Comparison of ENCODE assay signal across 17 cellular contexts in the genomic region with DNA sequence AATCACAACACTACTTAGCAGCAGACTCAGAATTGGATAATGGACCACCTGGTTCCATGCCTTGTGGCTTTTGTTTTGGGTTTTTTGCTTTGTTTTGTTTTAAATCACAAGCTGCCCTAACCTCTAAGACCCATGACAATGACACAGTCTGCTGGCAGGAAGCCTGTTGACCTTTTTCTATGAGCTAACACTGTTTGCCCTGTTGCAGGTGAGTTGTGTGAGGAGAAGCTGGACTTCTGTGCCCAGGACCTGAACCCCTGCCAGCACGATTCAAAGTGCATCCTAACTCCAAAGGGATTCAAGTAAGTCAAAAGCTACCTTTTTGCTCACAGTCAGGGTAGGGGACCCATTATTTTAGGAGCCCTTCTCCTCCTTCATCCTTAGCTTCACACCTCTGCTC.
DNase-seq lines count a peak whose midpoint lies in the region; ATAC-seq and TF ChIP-seq lines count a peak whose summit lies in the region.
"Had no signal": no experiment of that assay in that cellular context is flagged by ENCODE, and none has a peak within 500 bp of the region (broad histone marks: within the 10 kb centered on the region; RNA-seq: fewer than 3 reads in every experiment).

No MANE protein-coding gene starts in this region.

- no peaks in the 10 kb centered on the region for H3K79me2 ChIP-seq in GM23338 (replicated peaks; ENCODE audit: insufficient read depth)

- H3K4me3 ChIP-seq in GM23338 (no peak overlapping the region), HUES48 (ENCODE audit: low read depth, low read length) (no peak overlapping the region), NT2/D1 (ENCODE audit: insufficient read length, low read depth) (no peak overlapping the region), aorta (ENCODE audit: low read length in 2 of 2) (no peak overlapping the region)
- H3K4me3 ChIP-seq: PC-9, SJSA1 had no signal

- H3K9ac ChIP-seq in HUES48 (ENCODE audit: low read depth, low read length) (no peak overlapping the region), NT2/D1 (ENCODE audit: insufficient read length, low read depth) (no peak overlapping the region)

- no peaks in the 10 kb centered on the region for H3K36me3 ChIP-seq in GM23338 (ENCODE audit: insufficient read depth)
- no peaks in the 10 kb centered on the region for H3K36me3 ChIP-seq in HUES48 (ENCODE audit: control insufficient read depth, insufficient read depth, low read length)
- no peaks in the 10 kb centered on the region for H3K36me3 ChIP-seq in NT2/D1 (ENCODE audit: insufficient read depth, insufficient read length, low read length)
- H3K36me3 ChIP-seq in aorta (ENCODE audit: control insufficient read depth in 1 of 2, insufficient read depth in 2 of 2, low read length in 1 of 2) = peaks cover 0 to 3% of the 10 kb centered on the region in 2 donors
- H3K36me3 ChIP-seq: SJSA1 had no signal

- DNase-seq in GM23338 (ENCODE audit: low spot score) (peak; percentile 41), NT2/D1 (ENCODE audit: low read depth, low spot score) (peak; percentile 16), iPS-NIHi7 (ENCODE audit: extremely low spot score) (peak; percentile 11), aorta (no peak), UCSD-AML1 (lab: John Stamatoyannopoulos, UW; ENCODE audit: unreplicated experiment) (no peak), EL (no peak)
- DNase-seq: CD4-positive, CD25-positive, alpha-beta regulatory T cell; KG1; NCI-H1048; NCI-H1694 treated with DMSO at 0.1 percent for 48 hours; NCI-H2107; NCI-H2227 treated with DMSO at 0.1 percent for 48 hours; NCI-H524 treated with DMSO at 0.1 percent for 48 hours; PC-9 had no signal

- no peak overlapping the region for H2AFZ ChIP-seq in GM23338
- H2AFZ ChIP-seq: PC-9 had no signal

- H3K27me3 Mint-ChIP-seq in GM23338 (ENCODE audit: insufficient read depth, low read depth, poor library complexity) = no peaks in the 10 kb centered on the region
- H3K27me3 Mint-ChIP-seq: CD4-positive, CD25-positive, alpha-beta regulatory T cell had no signal

- peak; percentile 92 for ATAC-seq in GM23338
- ATAC-seq in aorta (ENCODE audit: low FRiP score) = no peak

- H3K4me1 ChIP-seq in GM23338 (ENCODE audit: insufficient read depth) (peaks cover 5% of the 10 kb centered on the region), HUES48 (ENCODE audit: control insufficient read depth, insufficient read depth, low read length) (peaks cover 14% of the 10 kb centered on the region), NT2/D1 (ENCODE audit: insufficient read depth, insufficient read length) (no peaks in the 10 kb centered on the region), aorta (ENCODE audit: control insufficient read depth in 1 of 2, insufficient read depth in 2 of 2, low read length in 2 of 2) (peaks cover 0 to 2% of the 10 kb centered on the region in 2 donors)
- H3K4me1 ChIP-seq: SJSA1 had no signal

- no peaks in the 10 kb centered on the region for H3F3A ChIP-seq in GM23338 (replicated peaks; ENCODE audit: low read depth)

- H3K9me2 ChIP-seq in GM23338 (ENCODE audit: insufficient read depth) = no peaks in the 10 kb centered on the region; the same call in 1 of the 2 replicates

- no peaks in the 10 kb centered on the region for H3K36me3 Mint-ChIP-seq in GM23338 (ENCODE audit: low read depth)
- H3K36me3 Mint-ChIP-seq: CD4-positive, CD25-positive, alpha-beta regulatory T cell had no signal

- no peak overlapping the region for H3K4me2 ChIP-seq in GM23338
- H3K4me2 ChIP-seq: PC-9 had no signal

- TF ChIP-seq CTCF in GM23338 (conservative IDR thresholded peaks at IDR 0.05; ENCODE audit: low read depth in 2 of 2) = no peak

- H3K27ac Mint-ChIP-seq in GM23338 = no peak overlapping the region
- H3K27ac Mint-ChIP-seq: CD4-positive, CD25-positive, alpha-beta regulatory T cell had no signal

- H3K9me3 ChIP-seq in HUES48 (ENCODE audit: control insufficient read depth, insufficient read depth, low read length) (no peaks in the 10 kb centered on the region), NT2/D1 (ENCODE audit: insufficient read depth, low read length) (no peaks in the 10 kb centered on the region), aorta (ENCODE audit: control insufficient read depth, low read length) (no peaks in the 10 kb centered on the region)
- H3K9me3 ChIP-seq: SJSA1 had no signal

- H3K9me3 Mint-ChIP-seq in GM23338 = no peaks in the 10 kb centered on the region

- no peak overlapping the region for H3K4me3 Mint-ChIP-seq in GM23338

- H3K27me3 ChIP-seq in GM23338 (ENCODE audit: insufficient read depth) (no peaks in the 10 kb centered on the region), HUES48 (ENCODE audit: control insufficient read depth, insufficient read depth, low read length) (no peaks in the 10 kb centered on the region), NT2/D1 (ENCODE audit: insufficient read depth, insufficient read length) (no peaks in the 10 kb centered on the region), aorta (ENCODE audit: control insufficient read depth in 1 of 2, insufficient read depth in 2 of 2, low read length in 1 of 2) (no peaks in the 10 kb centered on the region)
- H3K27me3 ChIP-seq: SJSA1 had no signal

- intact Hi-C loops in aorta (cut with DNase I) = no loop called here

- H3K27ac ChIP-seq in GM23338 (ENCODE audit: low read depth) = no peak overlapping the region
- H3K27ac ChIP-seq in HUES48 (ENCODE audit: low read depth, low read length) = peak overlapping the region; percentile 50
- no peak overlapping the region for H3K27ac ChIP-seq in aorta (ENCODE audit: low read depth in 1 of 2, low read length in 2 of 2)
- H3K27ac ChIP-seq: HL-60, PC-9, SJSA1 had no signal

- no peaks in the 10 kb centered on the region for H4K20me1 ChIP-seq in GM23338 (replicated peaks; ENCODE audit: insufficient read depth)

- H3K4me1 Mint-ChIP-seq in GM23338 = peaks cover 16% of the 10 kb centered on the region
- H3K4me1 Mint-ChIP-seq: CD4-positive, CD25-positive, alpha-beta regulatory T cell had no signal

- 96% methylated on average over 1 of the region's 1 CpG for WGBS in aorta, 2 donors

TF ChIP-seq in GM23338, 12 proteins besides CTCF, POLR2A, EP300 and RAD21:
- TF ChIP-seq REST (IDR thresholded peaks at IDR 0.05; ENCODE audit: unreplicated experiment) = no peak
- no peak for TF ChIP-seq CREB1 (CRISPR knock-in tag; IDR thresholded peaks at IDR 0.05; ENCODE audit: low read depth)
- TF ChIP-seq EZH2 (IDR thresholded peaks at IDR 0.05; ENCODE audit: low read depth, unreplicated experiment) = no peak
- TF ChIP-seq STAT1 (IDR thresholded peaks at IDR 0.05; ENCODE audit: unreplicated experiment) = no peak

Comparison
In these comparisons a context has a peak if more than half of its experiments do, and no peak if none do; other contexts are left out.
1. DNase-seq: peak in GM23338 (single experiment), NT2/D1 (single experiment) and iPS-NIHi7 (single experiment); none in aorta (0 of 2), UCSD-AML1 (single experiment) and EL (single experiment).